In the genomic region with DNA sequence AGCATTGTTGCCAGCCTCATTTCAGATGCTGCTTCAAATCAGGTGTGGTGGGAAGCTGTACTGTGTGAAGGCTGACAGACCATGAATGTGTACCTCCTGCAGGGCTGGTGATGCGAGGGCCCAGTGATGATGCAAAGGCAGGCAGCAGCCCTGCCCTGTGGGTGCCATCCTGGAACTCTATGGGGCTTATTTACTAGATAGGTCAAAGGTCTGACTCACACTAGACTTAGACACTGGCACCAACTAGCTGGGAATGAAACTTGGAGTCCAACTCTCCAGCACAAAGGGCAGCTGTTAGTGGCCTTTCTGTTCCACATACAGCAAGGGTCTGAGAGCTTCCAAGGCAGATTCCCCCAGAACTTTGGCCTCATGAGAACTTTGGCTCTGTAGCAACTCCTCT, we compare ENCODE assay signal across 16 cellular contexts.
A peak's percentile ranks its signal among the peaks of the same experiment; 100 is the strongest.
DNase-seq lines count a peak whose midpoint lies in the region; ATAC-seq and TF ChIP-seq lines count a peak whose summit lies in the region.
"Had no signal": no experiment of that assay in that cellular context is flagged by ENCODE, and none has a peak within 500 bp of the region (broad histone marks: within the 10 kb centered on the region; RNA-seq: fewer than 3 reads in every experiment).

No MANE protein-coding gene starts in this region.

- DNase-seq in SK-N-SH (no peak), myocyte (ENCODE audit: low read depth) (peak; percentile 15), superior temporal gyrus (ENCODE audit: extremely low spot score) (no peak)
- DNase-seq in stimulated activated naive CD8-positive, alpha-beta T cell treated with anti-CD3 and anti-CD28 coated beads, Interleukin-15, amount 100 ng/mL, for 72 hours, result no peak
- DNase-seq in activated CD8-positive, alpha-beta T cell treated with anti-CD3 and anti-CD28 coated beads for 36 hours, result no peak
- DNase-seq: 8988T; Calu3; CD4-positive, alpha-beta memory T cell; HCEC 1CT; NCI-H1930; NCI-H2171; NCI-H446 treated with DMSO at 0.1 percent for 48 hours had no signal

- TF ChIP-seq EP300 in SK-N-SH (IDR thresholded peaks at IDR 0.05; ENCODE audit: borderline replicate concordance in 1 of 2, low read depth in 1 of 2, low read length in 1 of 2), result no peak

- H3K27ac Mint-ChIP-seq in stimulated activated naive CD8-positive, alpha-beta T cell treated with anti-CD3 and anti-CD28 coated beads, Interleukin-15, amount 100 ng/mL, for 72 hours, result no peak overlapping the region
- no peak overlapping the region for H3K27ac Mint-ChIP-seq in activated CD8-positive, alpha-beta T cell treated with anti-CD3 and anti-CD28 coated beads for 36 hours

- H3K79me2 ChIP-seq in SK-N-SH (ENCODE audit: insufficient read depth), result no peaks in the 10 kb centered on the region

- no peak for TF ChIP-seq RAD21 in SK-N-SH (IDR thresholded peaks at IDR 0.05; ENCODE audit: low read length)

- no peak overlapping the region for H3K9ac ChIP-seq in SK-N-SH

- peaks cover 21% of the 10 kb centered on the region for H3K36me3 Mint-ChIP-seq in activated CD8-positive, alpha-beta T cell treated with anti-CD3 and anti-CD28 coated beads for 36 hours (ENCODE audit: low read depth)

- H3K4me2 ChIP-seq in SK-N-SH, result no peak overlapping the region

- H3K4me3 Mint-ChIP-seq in stimulated activated naive CD8-positive, alpha-beta T cell treated with anti-CD3 and anti-CD28 coated beads, Interleukin-15, amount 100 ng/mL, for 72 hours, result no peak overlapping the region
- no peak overlapping the region for H3K4me3 Mint-ChIP-seq in activated CD8-positive, alpha-beta T cell treated with anti-CD3 and anti-CD28 coated beads for 36 hours
- H3K4me3 Mint-ChIP-seq: CD4-positive, alpha-beta memory T cell had no signal

- H3K9me3 Mint-ChIP-seq in stimulated activated naive CD8-positive, alpha-beta T cell treated with anti-CD3 and anti-CD28 coated beads, Interleukin-15, amount 100 ng/mL, for 72 hours, result no peaks in the 10 kb centered on the region
- no peaks in the 10 kb centered on the region for H3K9me3 Mint-ChIP-seq in activated CD8-positive, alpha-beta T cell treated with anti-CD3 and anti-CD28 coated beads for 36 hours

- H3K4me1 ChIP-seq in SK-N-SH (ENCODE audit: control insufficient read depth in 1 of 2, insufficient read depth in 2 of 2, low read depth in 1 of 2, low read length in 1 of 2), result no peaks in the 10 kb centered on the region

- ATAC-seq in SK-N-SH treated with all-trans-retinoic acid at 6 μM for 48 hours (peak; percentile 27; the same call in 2 of the 3 replicates), esophagus mucosa (peak; percentile 36), HG02798 (IDR thresholded peaks at IDR 0.05; ENCODE audit: poor library complexity, unreplicated experiment) (no peak)
- ATAC-seq in stimulated activated naive CD8-positive, alpha-beta T cell treated with anti-CD3 and anti-CD28 coated beads, Interleukin-15, amount 100 ng/mL, for 72 hours, result peak; percentile 35
- no peak for ATAC-seq in activated CD8-positive, alpha-beta T cell treated with anti-CD3 and anti-CD28 coated beads for 36 hours

- H4K20me1 ChIP-seq in SK-N-SH (ENCODE audit: insufficient read depth), result no peaks in the 10 kb centered on the region

- no peak overlapping the region for H3K27ac ChIP-seq in SK-N-SH (ENCODE audit: low read depth in 2 of 2, low read length in 1 of 2)
- H3K27ac ChIP-seq: HL-60 had no signal

- H3F3A ChIP-seq in SK-N-SH (replicated peaks; ENCODE audit: insufficient read depth), result no peaks in the 10 kb centered on the region

- no peaks in the 10 kb centered on the region for H3K9me3 ChIP-seq in SK-N-SH

- peaks cover 5% of the 10 kb centered on the region for H3K4me1 Mint-ChIP-seq in stimulated activated naive CD8-positive, alpha-beta T cell treated with anti-CD3 and anti-CD28 coated beads, Interleukin-15, amount 100 ng/mL, for 72 hours
- peaks cover 3% of the 10 kb centered on the region for H3K4me1 Mint-ChIP-seq in activated CD8-positive, alpha-beta T cell treated with anti-CD3 and anti-CD28 coated beads for 36 hours (ENCODE audit: low read depth)
- H3K4me1 Mint-ChIP-seq: CD4-positive, alpha-beta memory T cell had no signal

- H2AFZ ChIP-seq in SK-N-SH (ENCODE audit: low read depth), result no peak overlapping the region

- CTCF ChIA-PET in SK-N-SH (lab: Yijun Ruan, JAX), result no interaction called here
- CTCF ChIA-PET in activated CD8-positive, alpha-beta T cell treated with anti-CD3 and anti-CD28 coated beads for 36 hours (lab: Charles Lee), result no interaction called here

- peaks cover 10 to 33% of the 10 kb centered on the region in 2 experiments for H3K36me3 ChIP-seq in SK-N-SH (replicated peaks in 1 of 2; ENCODE audit: control insufficient read depth in 1 of 2, insufficient read depth in 2 of 2, low read length in 1 of 2)

- no peaks in the 10 kb centered on the region for H3K9me2 ChIP-seq in SK-N-SH

- TF ChIP-seq CTCF in SK-N-SH (IDR thresholded peaks at IDR 0.05), result no peak
- TF ChIP-seq CTCF in activated CD8-positive, alpha-beta T cell treated with anti-CD3 and anti-CD28 coated beads for 36 hours (IDR thresholded peaks at IDR 0.05), result no peak

- WGBS in SK-N-SH (ENCODE audit: low lambda C conversion rate), result 100% methylated on average over 1 of the region's 1 CpG

- H3K4me3 ChIP-seq in SK-N-SH (ENCODE audit: low read depth in 2 of 2, low read length in 1 of 2), result no peak overlapping the region

- H3K27me3 Mint-ChIP-seq in stimulated activated naive CD8-positive, alpha-beta T cell treated with anti-CD3 and anti-CD28 coated beads, Interleukin-15, amount 100 ng/mL, for 72 hours, result no peaks in the 10 kb centered on the region
- peaks cover 4% of the 10 kb centered on the region for H3K27me3 Mint-ChIP-seq in activated CD8-positive, alpha-beta T cell treated with anti-CD3 and anti-CD28 coated beads for 36 hours

- intact Hi-C loops in activated CD8-positive, alpha-beta T cell treated with anti-CD3 and anti-CD28 coated beads for 36 hours (cut with micrococcal nuclease), result no loop called here

- no peaks in the 10 kb centered on the region for H3K27me3 ChIP-seq in SK-N-SH (ENCODE audit: insufficient read depth)

- POLR2A ChIA-PET in SK-N-SH (lab: Yijun Ruan, JAX), result no interaction called here
- POLR2A ChIA-PET in activated CD8-positive, alpha-beta T cell treated with anti-CD3 and anti-CD28 coated beads for 36 hours (lab: Charles Lee), result no interaction called here

TF ChIP-seq in SK-N-SH treated with all-trans-retinoic acid at 6 μM for 48 hours, 23 proteins besides CTCF, POLR2A, EP300 and RAD21 (continues in another document):
- TF ChIP-seq SNAI2 (CRISPR knock-in tag; IDR thresholded peaks at IDR 0.05) (no peak), GLIS3 (CRISPR knock-in tag; IDR thresholded peaks at IDR 0.05) (no peak), ESRRG (CRISPR knock-in tag; IDR thresholded peaks at IDR 0.05) (no peak), CSDC2 (CRISPR knock-in tag; IDR thresholded peaks at IDR 0.05) (no peak), OSR1 (CRISPR knock-in tag; IDR thresholded peaks at IDR 0.05) (no peak), ISL1 (CRISPR knock-in tag; IDR thresholded peaks at IDR 0.05) (no peak), ZNF8 (CRISPR knock-in tag; IDR thresholded peaks at IDR 0.05) (no peak), RARB (CRISPR knock-in tag; IDR thresholded peaks at IDR 0.05) (no peak), ZFP30 (CRISPR knock-in tag; IDR thresholded peaks at IDR 0.05) (no peak), PATZ1 (CRISPR knock-in tag; IDR thresholded peaks at IDR 0.05; ENCODE audit: borderline replicate concordance) (no peak), ZNF70 (CRISPR knock-in tag; IDR thresholded peaks at IDR 0.05) (no peak), ZNF565 (CRISPR knock-in tag; conservative IDR thresholded peaks at IDR 0.05; ENCODE audit: low read depth) (no peak)

TF ChIP-seq in SK-N-SH, 30 proteins besides CTCF, POLR2A, EP300 and RAD21:
- TF ChIP-seq, protein P1, sequence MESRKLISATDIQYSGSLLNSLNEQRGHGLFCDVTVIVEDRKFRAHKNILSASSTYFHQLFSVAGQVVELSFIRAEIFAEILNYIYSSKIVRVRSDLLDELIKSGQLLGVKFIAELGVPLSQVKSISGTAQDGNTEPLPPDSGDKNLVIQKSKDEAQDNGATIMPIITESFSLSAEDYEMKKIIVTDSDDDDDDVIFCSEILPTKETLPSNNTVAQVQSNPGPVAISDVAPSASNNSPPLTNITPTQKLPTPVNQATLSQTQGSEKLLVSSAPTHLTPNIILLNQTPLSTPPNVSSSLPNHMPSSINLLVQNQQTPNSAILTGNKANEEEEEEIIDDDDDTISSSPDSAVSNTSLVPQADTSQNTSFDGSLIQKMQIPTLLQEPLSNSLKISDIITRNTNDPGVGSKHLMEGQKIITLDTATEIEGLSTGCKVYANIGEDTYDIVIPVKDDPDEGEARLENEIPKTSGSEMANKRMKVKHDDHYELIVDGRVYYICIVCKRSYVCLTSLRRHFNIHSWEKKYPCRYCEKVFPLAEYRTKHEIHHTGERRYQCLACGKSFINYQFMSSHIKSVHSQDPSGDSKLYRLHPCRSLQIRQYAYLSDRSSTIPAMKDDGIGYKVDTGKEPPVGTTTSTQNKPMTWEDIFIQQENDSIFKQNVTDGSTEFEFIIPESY (IDR thresholded peaks at IDR 0.05; ENCODE audit: borderline replicate concordance, low read depth), result no peak
- no peak for TF ChIP-seq POLR2AphosphoS5 (IDR thresholded peaks at IDR 0.05; ENCODE audit: low read depth, low read length)
- TF ChIP-seq MAX (IDR thresholded peaks at IDR 0.05; ENCODE audit: low read depth), result no peak
- no peak for TF ChIP-seq TAF1 (IDR thresholded peaks at IDR 0.05; ENCODE audit: borderline replicate concordance, low read depth, low read length)
- TF ChIP-seq FOXM1 (IDR thresholded peaks at IDR 0.05; ENCODE audit: low read depth), result no peak
- TF ChIP-seq EZH2phosphoT487 (IDR thresholded peaks at IDR 0.05; ENCODE audit: borderline replicate concordance, low read depth), result no peak
- TF ChIP-seq NRF1 (IDR thresholded peaks at IDR 0.05; ENCODE audit: low read depth, low read length), result no peak

Comparison
In these comparisons a context has a peak if more than half of its experiments do, and no peak if none do; other contexts are left out.
1. ATAC-seq: peak in SK-N-SH treated with all-trans-retinoic acid at 6 μM for 48 hours (single experiment), esophagus mucosa (single experiment) and stimulated activated naive CD8-positive, alpha-beta T cell treated with anti-CD3 and anti-CD28 coated beads, Interleukin-15, amount 100 ng/mL, for 72 hours (single experiment); none in HG02798 (single experiment) and activated CD8-positive, alpha-beta T cell treated with anti-CD3 and anti-CD28 coated beads for 36 hours (single experiment).